14 cellular contexts compared by ENCODE assay signal in the genomic region with DNA sequence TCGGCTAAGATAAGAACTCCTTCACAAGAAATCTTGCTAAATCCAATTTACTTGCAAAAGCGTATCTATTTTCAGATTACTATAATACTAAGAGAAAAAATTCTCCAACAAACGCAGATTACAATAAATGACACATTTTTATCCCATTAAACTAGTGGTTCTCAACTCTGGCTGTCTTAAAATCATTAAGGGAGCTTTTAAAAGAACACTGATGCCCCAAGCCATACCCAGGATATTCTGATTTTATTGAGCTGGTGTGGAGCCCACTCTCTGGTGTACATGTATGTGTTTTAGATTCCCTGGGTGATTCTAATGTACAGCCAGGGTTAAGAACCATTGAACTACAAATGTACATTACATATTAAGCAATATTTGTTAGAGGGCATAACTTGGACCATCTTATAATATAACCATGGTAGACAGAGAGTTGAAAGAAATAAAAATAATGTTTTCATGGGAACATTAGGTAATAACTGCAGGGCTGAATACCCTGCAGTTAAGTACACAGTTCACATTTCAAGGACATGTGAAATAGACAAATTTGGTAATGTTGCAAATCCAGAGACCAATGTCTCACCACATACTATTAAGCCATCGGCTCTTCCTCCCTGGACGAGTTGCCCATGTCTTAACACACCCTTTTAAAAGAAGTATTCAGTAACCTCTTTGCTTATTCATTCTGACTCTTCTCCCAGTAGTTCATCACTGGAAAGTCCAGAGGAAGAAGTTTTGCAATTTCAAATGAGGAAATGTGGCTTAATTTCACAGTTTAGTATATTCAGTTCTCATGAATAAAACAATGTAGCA. TPM values are rescaled to one million over a fixed set of nuclear protein-coding genes. Genes with fewer than 3 reads are reported as not detected.
DNase-seq lines count a peak whose midpoint lies in the region; ATAC-seq, FAIRE-seq and TF ChIP-seq lines count a peak whose summit lies in the region.
"Had no signal": no experiment of that assay in that cellular context is flagged by ENCODE, and none has a peak within 500 bp of the region (broad histone marks: within the 10 kb centered on the region; RNA-seq: fewer than 3 reads in every experiment).

No MANE protein-coding gene starts in this region.

- peaks cover 9% of the 10 kb centered on the region for H3K4me1 ChIP-seq in left ventricle myocardium inferior

- intact Hi-C loops in Right ventricle myocardium inferior (cut with DNase I): no loop called here
- intact Hi-C loops in left ventricle myocardium inferior (cut with micrococcal nuclease): no loop called here

- H3K4me3 ChIP-seq in left ventricle myocardium inferior: no peak overlapping the region
- H3K4me3 ChIP-seq in kidney epithelial cell (ENCODE audit: low read depth, low read length): no peak overlapping the region
- H3K4me3 ChIP-seq: thoracic aorta had no signal

- ATAC-seq in Right ventricle myocardium inferior (peak; percentile 49), HG03469 (IDR thresholded peaks at IDR 0.05; ENCODE audit: unreplicated experiment) (no peak), GM19023 (IDR thresholded peaks at IDR 0.05; ENCODE audit: unreplicated experiment) (no peak)
- ATAC-seq: T-cell had no signal

- H3K9me3 ChIP-seq in left ventricle myocardium inferior (replicated peaks): no peaks in the 10 kb centered on the region
- H3K9me3 ChIP-seq: thoracic aorta had no signal

- peak; percentile 85 for FAIRE-seq in urothelium cell line (lab: Jason Lieb, UNC)

- no peak for DNase-seq in Right ventricle myocardium inferior (ENCODE audit: missing footprints)
- DNase-seq in left ventricle myocardium inferior: no peak
- DNase-seq in astrocyte of the hippocampus (ENCODE audit: low read depth, low spot score): peak; percentile 14
- peak; percentile 53 for DNase-seq in kidney epithelial cell (ENCODE audit: low read depth)
- no peak for DNase-seq in urothelium cell line (ENCODE audit: low spot score)
- DNase-seq in HT-29 (ENCODE audit: low spot score): no peak
- DNase-seq: activated naive CD4-positive, alpha-beta T cell; NCI-H1436; retina; T-cell had no signal

- TF ChIP-seq CTCF in left ventricle myocardium inferior (IDR thresholded peaks at IDR 0.05; ENCODE audit: borderline replicate concordance) (no peak), kidney epithelial cell (IDR thresholded peaks at IDR 0.05; ENCODE audit: insufficient read depth, low read length, poor library complexity, severe bottlenecking) (no peak)

- no peak overlapping the region for H3K27ac ChIP-seq in left ventricle myocardium inferior (replicated peaks)
- H3K27ac ChIP-seq: 22Rv1, thoracic aorta had no signal

- H3K36me3 ChIP-seq in left ventricle myocardium inferior (no peaks in the 10 kb centered on the region), kidney epithelial cell (ENCODE audit: control insufficient read depth, insufficient read depth, low read length) (no peaks in the 10 kb centered on the region)
- H3K36me3 ChIP-seq: thoracic aorta had no signal

- H3K27me3 ChIP-seq in left ventricle myocardium inferior (ENCODE audit: low read depth) (no peaks in the 10 kb centered on the region), kidney epithelial cell (ENCODE audit: control insufficient read depth, insufficient read depth, low read length) (no peaks in the 10 kb centered on the region)

RNA-seq across cellular contexts. Expression of gene GSAP, which starts 6.2 kb away (rescaled TPM):
- total RNA-seq in Right ventricle myocardium inferior (7.3 TPM), left ventricle myocardium inferior (7.2 TPM), kidney epithelial cell (3.6 and 4.3 TPM in 2 replicates)
- total RNA-seq in HT-29 (2014; rRNA removed; shearing (Covaris generic)): 3.7 and 6.0 TPM in 2 replicates

Comparison
In these comparisons a context has a peak if more than half of its experiments do, and no peak if none do; other contexts are left out.
1. DNase-seq: peak in astrocyte of the hippocampus (single experiment) and kidney epithelial cell (single experiment); none in Right ventricle myocardium inferior (single experiment), left ventricle myocardium inferior (single experiment), urothelium cell line (single experiment) and HT-29 (single experiment).